Comparison of ENCODE assay signal across 10 cellular contexts in genomic region chr3:40690696-40691597, GRCh38.
DNase-seq lines count a peak whose midpoint lies in the region; ATAC-seq and TF ChIP-seq lines count a peak whose summit lies in the region.
"Had no signal": no experiment of that assay in that cellular context is flagged by ENCODE, and none has a peak within 500 bp of the region (broad histone marks: within the 10 kb centered on the region; RNA-seq: fewer than 3 reads in every experiment).

No MANE protein-coding gene starts in this region.

- no peaks in the 10 kb centered on the region for H3K79me2 ChIP-seq in H9 (ENCODE audit: insufficient read depth, low read length)

- no peak overlapping the region for H3K4me2 ChIP-seq in H9 (ENCODE audit: insufficient read depth, insufficient read length, low read length)

- DNase-seq in DMS 273 (lab: John Stamatoyannopoulos, UW; ENCODE audit: unreplicated experiment) (peak; percentile 30), DMS 273 treated with DMSO at 0.1 percent for 48 hours (lab: John Stamatoyannopoulos, UW) (no peak), upper lobe of left lung (peak in 1 of 2 donors; percentile 51), H9 (no peak), DMS79 (lab: John Stamatoyannopoulos, UW) (no peak)

- H3K4me1 ChIP-seq in gastroesophageal sphincter, result peaks cover 0 to 52% (median 20%) of the 10 kb centered on the region in 3 donors
- peaks cover 17 to 24% (median 20%) of the 10 kb centered on the region in 4 donors for H3K4me1 ChIP-seq in upper lobe of left lung
- H3K4me1 ChIP-seq in H9 (ENCODE audit: insufficient read depth, low read length), result no peaks in the 10 kb centered on the region

- H4K20me1 ChIP-seq in H9 (ENCODE audit: control insufficient read depth, insufficient read depth, insufficient read length), result no peaks in the 10 kb centered on the region

- H3T11ph ChIP-seq in H9 (ENCODE audit: low read length), result no peak overlapping the region

- H3K14ac ChIP-seq in H9 (ENCODE audit: insufficient read depth, low read length), result no peak overlapping the region

- no peak overlapping the region for H3K18ac ChIP-seq in H9 (ENCODE audit: insufficient read length, low read depth, low read length)

- H3K27me3 Mint-ChIP-seq in nephron (ENCODE audit: low read depth), result peaks cover 1% of the 10 kb centered on the region
- no peaks in the 10 kb centered on the region; the same call in 1 of the 2 replicates for H3K27me3 Mint-ChIP-seq in H9 (ENCODE audit: low read depth)

- H2AFZ ChIP-seq in H9 (ENCODE audit: low read length), result no peak overlapping the region

- peak overlapping the region in 3 of 4 donors; percentile 38 to 65 (median 63) for H3K27ac ChIP-seq in gastroesophageal sphincter
- peak overlapping the region in 3 of 4 donors; percentile 31 to 71 (median 45) for H3K27ac ChIP-seq in upper lobe of left lung
- H3K27ac ChIP-seq in H9 (ENCODE audit: insufficient read length, low read depth, low read length), result no peak overlapping the region
- H3K27ac ChIP-seq: cardiac muscle cell had no signal

- ATAC-seq in gastroesophageal sphincter (peak; percentile 86), upper lobe of left lung (ENCODE audit: low FRiP score in 2 of 2) (peak; percentile 55 to 94), HG02623 (IDR thresholded peaks at IDR 0.05; ENCODE audit: unreplicated experiment) (no peak)
- ATAC-seq: SK-N-SH treated with all-trans-retinoic acid at 6 μM for 48 hours had no signal

- H4K8ac ChIP-seq in H9 (replicated peaks; ENCODE audit: insufficient read length, low read depth, low read length), result no peak overlapping the region

- TF ChIP-seq EP300 in gastroesophageal sphincter (IDR thresholded peaks at IDR 0.05) (no peak), upper lobe of left lung (IDR thresholded peaks at IDR 0.05) (no peak)

- H3K27ac Mint-ChIP-seq in nephron (peak overlapping the region; percentile 84 to 96 (median 95)), H9 (no peak overlapping the region)

- no peak overlapping the region for H3K9ac ChIP-seq in H9 (ENCODE audit: extremely low read depth, insufficient read length, low read length)

- H2AK5ac ChIP-seq in H9 (ENCODE audit: insufficient read length, low read length), result no peak overlapping the region

- no peak overlapping the region for H4K5ac ChIP-seq in H9 (ENCODE audit: insufficient read length, low read depth, low read length)

- TF ChIP-seq POLR2A in gastroesophageal sphincter (IDR thresholded peaks at IDR 0.05) (no peak), upper lobe of left lung (IDR thresholded peaks at IDR 0.05) (no peak)

- H3K56ac ChIP-seq in H9 (ENCODE audit: insufficient read length, low read depth, low read length), result no peak overlapping the region

- H3K9me3 Mint-ChIP-seq in nephron (no peaks in the 10 kb centered on the region), H9 (no peaks in the 10 kb centered on the region)

- no peak overlapping the region for H2BK120ac ChIP-seq in H9 (ENCODE audit: low read depth, low read length, poor library complexity, severe bottlenecking)

- H4K91ac ChIP-seq in H9 (ENCODE audit: insufficient read length, low read depth, low read length), result no peak overlapping the region

- no peak overlapping the region for H3K23ac ChIP-seq in H9 (ENCODE audit: insufficient read length, low read depth, low read length)

- H2BK5ac ChIP-seq in H9 (ENCODE audit: insufficient read length, low read length), result no peak overlapping the region

- H3K4me1 Mint-ChIP-seq in nephron (peaks cover 42% of the 10 kb centered on the region), H9 (peaks cover 3 to 6% of the 10 kb centered on the region in 2 experiments; a peak in 1 of 4 replicates)

- H3K23me2 ChIP-seq in H9 (ENCODE audit: insufficient read length, low read depth, low read length, poor library complexity, severe bottlenecking), result no peaks in the 10 kb centered on the region

- H3K36me3 ChIP-seq in gastroesophageal sphincter (no peaks in the 10 kb centered on the region), upper lobe of left lung (no peaks in the 10 kb centered on the region)
- H3K36me3 ChIP-seq: cardiac muscle cell had no signal

- no peaks in the 10 kb centered on the region for H3K36me3 Mint-ChIP-seq in nephron (ENCODE audit: low read depth)
- no peaks in the 10 kb centered on the region for H3K36me3 Mint-ChIP-seq in H9 (ENCODE audit: insufficient read depth in 1 of 3, low read depth in 3 of 3)

- no peak for TF ChIP-seq CTCF in gastroesophageal sphincter (IDR thresholded peaks at IDR 0.05)
- no peak for TF ChIP-seq CTCF in nephron (IDR thresholded peaks at IDR 0.05; ENCODE audit: unreplicated experiment in 3 of 3)
- TF ChIP-seq CTCF in upper lobe of left lung (IDR thresholded peaks at IDR 0.05), result no peak
- no peak for TF ChIP-seq CTCF in H9 (conservative IDR thresholded peaks at IDR 0.05)

- H3K9me3 ChIP-seq in gastroesophageal sphincter (no peaks in the 10 kb centered on the region), upper lobe of left lung (no peaks in the 10 kb centered on the region), H9 (ENCODE audit: control insufficient read depth, low read depth, low read length) (no peaks in the 10 kb centered on the region)

- WGBS in gastroesophageal sphincter (ENCODE audit: low coverage in 1 of 2), 2 donors, result 17 to 39% methylated on average over 1 to 8 of the region's 12 CpGs
- WGBS in upper lobe of left lung, 2 donors, result 16 to 43% methylated on average over 7 to 12 of the region's 12 CpGs
- no CpG with 5 or more reads among the region's 12 CpGs for WGBS in H9 (ENCODE audit: extremely low coverage, insufficient read length, low lambda C conversion rate)

- H3K4me3 Mint-ChIP-seq in nephron (peak overlapping the region in 1 of 3 experiments; percentile 16), H9 (no peak overlapping the region)

- no peak overlapping the region for H3K4ac ChIP-seq in H9 (ENCODE audit: low read depth, low read length)

- no peaks in the 10 kb centered on the region for H3K79me1 ChIP-seq in H9 (ENCODE audit: insufficient read depth, low read depth, low read length, poor library complexity, severe bottlenecking)

- H2BK20ac ChIP-seq in H9 (ENCODE audit: low read depth, low read length, poor library complexity, severe bottlenecking), result no peak overlapping the region

- no peak overlapping the region for H2BK15ac ChIP-seq in H9 (ENCODE audit: low read depth, low read length)

- H2BK12ac ChIP-seq in H9 (ENCODE audit: insufficient read length, low read depth, low read length), result no peak overlapping the region

- H3K27me3 ChIP-seq in gastroesophageal sphincter (no peaks in the 10 kb centered on the region), upper lobe of left lung (no peaks in the 10 kb centered on the region), H9 (ENCODE audit: insufficient read depth, low read length) (no peaks in the 10 kb centered on the region)
- H3K27me3 ChIP-seq: cardiac muscle cell had no signal

- H3K4me3 ChIP-seq in gastroesophageal sphincter (no peak overlapping the region), upper lobe of left lung (no peak overlapping the region)
- H3K4me3 ChIP-seq: cardiac muscle cell had no signal

Comparison
In these comparisons a context has a peak if more than half of its experiments do, and no peak if none do; other contexts are left out.
1. H3K27ac Mint-ChIP-seq: peak in nephron (3 of 3); none in H9 (0 of 3).